Comparison of ENCODE assay signal across 18 cellular contexts in genomic region chr13:104181526-104182231, GRCh38.
A peak's percentile ranks its signal among the peaks of the same experiment; 100 is the strongest.
DNase-seq lines count a peak whose midpoint lies in the region; ATAC-seq, FAIRE-seq and TF ChIP-seq lines count a peak whose summit lies in the region.
"Had no signal": no experiment of that assay in that cellular context is flagged by ENCODE, and none has a peak within 500 bp of the region (broad histone marks: within the 10 kb centered on the region; RNA-seq: fewer than 3 reads in every experiment).

No MANE protein-coding gene starts in this region.

- H3K27ac ChIP-seq in H9 (ENCODE audit: insufficient read length, low read depth, low read length): peak overlapping the region; percentile 91
- peak overlapping the region; percentile 18 for H3K27ac ChIP-seq in mesendoderm (ENCODE audit: low read depth, low read length)
- H3K27ac ChIP-seq: HL-60, KMS-11 had no signal

- H3K27me3 ChIP-seq in H9 (ENCODE audit: insufficient read depth, low read length) (no peaks in the 10 kb centered on the region), mesendoderm (ENCODE audit: insufficient read depth, low read length, poor library complexity) (no peaks in the 10 kb centered on the region)

- peaks cover 27 to 30% of the 10 kb centered on the region in 2 experiments for H3K4me1 Mint-ChIP-seq in H9
- H3K4me1 Mint-ChIP-seq in WTC11: peaks cover 35% of the 10 kb centered on the region
- H3K4me1 Mint-ChIP-seq: B cell; CD4-positive, alpha-beta memory T cell had no signal

- no peak overlapping the region for H3K4me3 ChIP-seq in mesendoderm (ENCODE audit: low read length)

- H3K79me1 ChIP-seq in H9 (ENCODE audit: insufficient read depth, low read depth, low read length, poor library complexity, severe bottlenecking) (no peaks in the 10 kb centered on the region), mesendoderm (ENCODE audit: low read length) (no peaks in the 10 kb centered on the region)

- peak; percentile 96 for ATAC-seq in WTC11
- no peak for ATAC-seq in HG03045 (IDR thresholded peaks at IDR 0.05; ENCODE audit: unreplicated experiment)
- no peak for ATAC-seq in HG03520 (IDR thresholded peaks at IDR 0.05; ENCODE audit: unreplicated experiment)
- no peak for ATAC-seq in activated CD4-positive, CD25-positive, alpha-beta regulatory T cell treated with anti-CD3 and anti-CD28 coated beads, Interleukin-2, amount 50 U/mL, for 24 hours
- ATAC-seq: HepG2 had no signal

- no peak for FAIRE-seq in GM19239 (lab: Jason Lieb, UNC)
- FAIRE-seq: GM12892, H54, HepG2 had no signal

- H3K9me3 ChIP-seq in H9 (ENCODE audit: control insufficient read depth, low read depth, low read length): no peaks in the 10 kb centered on the region

- WGBS in H9 (ENCODE audit: extremely low coverage, insufficient read length, low lambda C conversion rate): no CpG with 5 or more reads among the region's 3 CpGs
- WGBS in mesendoderm (ENCODE audit: extremely low coverage, insufficient coverage, low lambda C conversion rate): no CpG with 5 or more reads among the region's 3 CpGs

- no peak overlapping the region for H3K14ac ChIP-seq in H9 (ENCODE audit: insufficient read depth, low read length)

- no peak overlapping the region for H2BK12ac ChIP-seq in H9 (ENCODE audit: insufficient read length, low read depth, low read length)

- no peak overlapping the region for H2AFZ ChIP-seq in H9 (ENCODE audit: low read length)

- no peak overlapping the region for H2BK5ac ChIP-seq in H9 (ENCODE audit: insufficient read length, low read length)
- no peak overlapping the region for H2BK5ac ChIP-seq in mesendoderm (ENCODE audit: low read length)

- no peak overlapping the region for H4K91ac ChIP-seq in H9 (ENCODE audit: insufficient read length, low read depth, low read length)

- H3K23ac ChIP-seq in H9 (ENCODE audit: insufficient read length, low read depth, low read length) (no peak overlapping the region), mesendoderm (ENCODE audit: low read length) (no peak overlapping the region)

- H2BK15ac ChIP-seq in H9 (ENCODE audit: low read depth, low read length) (no peak overlapping the region), mesendoderm (replicated peaks; ENCODE audit: low read depth) (no peak overlapping the region)

- H3K36me3 Mint-ChIP-seq in H9 (ENCODE audit: insufficient read depth in 1 of 3, low read depth in 3 of 3) (peaks cover 16 to 31% (median 20%) of the 10 kb centered on the region in 3 experiments), WTC11 (peaks cover 26% of the 10 kb centered on the region)
- H3K36me3 Mint-ChIP-seq: CD4-positive, alpha-beta memory T cell had no signal

- H3K18ac ChIP-seq in H9 (ENCODE audit: insufficient read length, low read depth, low read length) (peak overlapping the region; percentile 40), mesendoderm (ENCODE audit: low read length) (no peak overlapping the region)

- POLR2A ChIA-PET in WTC11 (lab: Charles Lee): no interaction called here

- no peak overlapping the region for H3K4me2 ChIP-seq in H9 (ENCODE audit: insufficient read depth, insufficient read length, low read length)
- H3K4me2 ChIP-seq in mesendoderm (ENCODE audit: low read length): no peak overlapping the region
- H3K4me2 ChIP-seq: KMS-11 had no signal

- H2BK120ac ChIP-seq in H9 (ENCODE audit: low read depth, low read length, poor library complexity, severe bottlenecking): no peak overlapping the region
- H2BK120ac ChIP-seq in mesendoderm (ENCODE audit: low read depth, low read length): no peak overlapping the region

- CTCF ChIA-PET in WTC11 (lab: Charles Lee): no interaction called here

- H3K27me3 Mint-ChIP-seq in H9 (ENCODE audit: low read depth): no peaks in the 10 kb centered on the region
- H3K27me3 Mint-ChIP-seq in WTC11 (ENCODE audit: low read depth): no peaks in the 10 kb centered on the region; the same call in 1 of the 2 replicates
- H3K27me3 Mint-ChIP-seq: B cell; CD4-positive, alpha-beta memory T cell had no signal

- peaks cover 21 to 26% of the 10 kb centered on the region in 2 experiments for H3K9me3 Mint-ChIP-seq in H9
- peaks cover 28% of the 10 kb centered on the region for H3K9me3 Mint-ChIP-seq in WTC11

- H3T11ph ChIP-seq in H9 (ENCODE audit: low read length): peak overlapping the region; percentile 19

- H3K4ac ChIP-seq in H9 (ENCODE audit: low read depth, low read length) (no peak overlapping the region), mesendoderm (ENCODE audit: low read depth, low read length) (no peak overlapping the region)

- TF ChIP-seq CTCF in H9 (conservative IDR thresholded peaks at IDR 0.05): no peak
- TF ChIP-seq CTCF in WTC11 (IDR thresholded peaks at IDR 0.05): no peak

- H3K4me3 Mint-ChIP-seq in H9: peak overlapping the region in 1 of 2 experiments; percentile 2; a peak in 1 of 5 replicates
- peak overlapping the region; percentile 16; the same call in 1 of the 2 replicates for H3K4me3 Mint-ChIP-seq in WTC11
- H3K4me3 Mint-ChIP-seq: B cell; CD4-positive, alpha-beta memory T cell had no signal

- H3K27ac Mint-ChIP-seq in H9 (peak overlapping the region; percentile 96 to 100 (median 99)), WTC11 (peak overlapping the region; percentile 94)
- H3K27ac Mint-ChIP-seq: B cell; CD4-positive, alpha-beta memory T cell had no signal

- no peak overlapping the region for H4K5ac ChIP-seq in H9 (ENCODE audit: insufficient read length, low read depth, low read length)
- H4K5ac ChIP-seq in mesendoderm (ENCODE audit: low read length): no peak overlapping the region

- H3K56ac ChIP-seq in H9 (ENCODE audit: insufficient read length, low read depth, low read length) (no peak overlapping the region), mesendoderm (ENCODE audit: low read length) (no peak overlapping the region)

- H2AK5ac ChIP-seq in H9 (ENCODE audit: insufficient read length, low read length): no peak overlapping the region
- H2AK5ac ChIP-seq in mesendoderm (ENCODE audit: low read length): no peak overlapping the region

- no peak overlapping the region for H4K8ac ChIP-seq in H9 (replicated peaks; ENCODE audit: insufficient read length, low read depth, low read length)
- H4K8ac ChIP-seq in mesendoderm (ENCODE audit: low read depth, low read length): no peak overlapping the region

- H3K79me2 ChIP-seq in H9 (ENCODE audit: insufficient read depth, low read length) (no peaks in the 10 kb centered on the region), mesendoderm (ENCODE audit: control insufficient read depth, insufficient read depth, low read length) (no peaks in the 10 kb centered on the region)

- H3K23me2 ChIP-seq in H9 (ENCODE audit: insufficient read length, low read depth, low read length, poor library complexity, severe bottlenecking): no peaks in the 10 kb centered on the region

- DNase-seq in H9 (no peak), WTC11 (ENCODE audit: low spot score) (no peak), iPS DF 4.7 (ENCODE audit: extremely low read depth, low spot score) (peak; percentile 81), mesendoderm (peak; percentile 83), GM19239 (ENCODE audit: insufficient read length, low spot score) (no peak)
- DNase-seq: C1 segment of cervical spinal cord; CD4-positive, alpha-beta memory T cell; DMS79; GDM1 had no signal

- no peak overlapping the region for H2BK20ac ChIP-seq in H9 (ENCODE audit: low read depth, low read length, poor library complexity, severe bottlenecking)

- H3K9ac ChIP-seq in H9 (ENCODE audit: extremely low read depth, insufficient read length, low read length) (no peak overlapping the region), mesendoderm (ENCODE audit: low read length) (no peak overlapping the region)
- H3K9ac ChIP-seq: KMS-11 had no signal

- H4K20me1 ChIP-seq in H9 (ENCODE audit: control insufficient read depth, insufficient read depth, insufficient read length): no peaks in the 10 kb centered on the region

- H3K36me3 ChIP-seq in mesendoderm (ENCODE audit: control insufficient read depth, insufficient read depth, low read length): no peaks in the 10 kb centered on the region

- H3K4me1 ChIP-seq in H9 (ENCODE audit: insufficient read depth, low read length) (peaks cover 3% of the 10 kb centered on the region; the same call in 1 of the 2 replicates), mesendoderm (ENCODE audit: control insufficient read depth, low read depth, low read length) (no peaks in the 10 kb centered on the region)

TF ChIP-seq in WTC11, 78 proteins besides CTCF, POLR2A, EP300 and RAD21:
- TF ChIP-seq CREB1 (CRISPR knock-in tag; IDR thresholded peaks at IDR 0.05) (no peak), ZNF396 (CRISPR knock-in tag; IDR thresholded peaks at IDR 0.05; ENCODE audit: borderline replicate concordance) (0 out of 2 replicates have a peak, but pooled peaks have one; percentile 20)
TF ChIP-seq in WTC11: peak in this region for 1.

Comparison
In these comparisons a context has a peak if more than half of its experiments do, and no peak if none do; other contexts are left out.
1. DNase-seq: peak in iPS DF 4.7 (single experiment) and mesendoderm (single experiment); none in H9 (single experiment), WTC11 (single experiment) and GM19239 (single experiment).